Comparison of ENCODE assay signal across 18 cellular contexts in genomic region chr10:28879875-28880381, GRCh38.
DNase-seq lines count a peak whose midpoint lies in the region; ATAC-seq and TF ChIP-seq lines count a peak whose summit lies in the region.
"Had no signal": no experiment of that assay in that cellular context is flagged by ENCODE, and none has a peak within 500 bp of the region (broad histone marks: within the 10 kb centered on the region; RNA-seq: fewer than 3 reads in every experiment).

No MANE protein-coding gene starts in this region.

- H3K36me3 ChIP-seq in GM23338 (ENCODE audit: insufficient read depth) (no peaks in the 10 kb centered on the region), mesenchymal stem cell (ENCODE audit: control insufficient read depth in 1 of 2, insufficient read depth in 2 of 2, low read depth in 1 of 2, low read length in 2 of 2) (no peaks in the 10 kb centered on the region), HAP-1 (replicated peaks) (no peaks in the 10 kb centered on the region)
- H3K36me3 ChIP-seq: neutrophil had no signal

- in situ Hi-C loops in HAP-1 (cut with MboI; ENCODE audit: low sequenced_read_pairs), result no loop called here

- TF ChIP-seq CTCF in GM23338 (conservative IDR thresholded peaks at IDR 0.05; ENCODE audit: low read depth in 2 of 2) (no peak), fibroblast of the aortic adventitia (IDR thresholded peaks at IDR 0.05; ENCODE audit: insufficient read depth, low read length) (no peak)

- peak overlapping the region in 1 of 2 experiments; percentile 80 for H3K18ac ChIP-seq in mesenchymal stem cell (ENCODE audit: low read depth in 1 of 2, low read length in 2 of 2)

- H3F3A ChIP-seq in GM23338 (replicated peaks; ENCODE audit: low read depth), result no peaks in the 10 kb centered on the region

- no peaks in the 10 kb centered on the region for H3K79me2 ChIP-seq in GM23338 (replicated peaks; ENCODE audit: insufficient read depth)

- H3K27me3 ChIP-seq in GM23338 (ENCODE audit: insufficient read depth), result no peaks in the 10 kb centered on the region
- no peaks in the 10 kb centered on the region for H3K27me3 ChIP-seq in mesenchymal stem cell (ENCODE audit: control insufficient read depth in 1 of 2, insufficient read depth in 1 of 2, low read length in 2 of 2)
- no peaks in the 10 kb centered on the region for H3K27me3 ChIP-seq in HAP-1 (ENCODE audit: low read depth)

- no peaks in the 10 kb centered on the region for H3K9me3 Mint-ChIP-seq in GM23338
- H3K9me3 Mint-ChIP-seq: IgD-negative memory B cell had no signal

- H3K4me1 ChIP-seq in GM23338 (ENCODE audit: insufficient read depth), result peaks cover 8% of the 10 kb centered on the region
- peaks cover 6% of the 10 kb centered on the region for H3K4me1 ChIP-seq in mesenchymal stem cell (ENCODE audit: control insufficient read depth, insufficient read depth, low read depth, low read length)
- no peaks in the 10 kb centered on the region for H3K4me1 ChIP-seq in HAP-1

- H3K4me3 Mint-ChIP-seq in GM23338, result no peak overlapping the region
- H3K4me3 Mint-ChIP-seq: IgD-negative memory B cell had no signal

- DNase-seq in GM23338 (ENCODE audit: low spot score), result no peak
- DNase-seq in fibroblast of the aortic adventitia (ENCODE audit: low read depth), result peak; percentile 39
- peak; percentile 76 for DNase-seq in mesenchymal stem cell
- DNase-seq in stromal cell of bone marrow (ENCODE audit: low read depth), result peak; percentile 43
- no peak for DNase-seq in HAP-1 (ENCODE audit: low spot score in 2 of 2)
- no peak for DNase-seq in stimulated activated CD4-positive, alpha-beta T cell treated with anti-CD3 and anti-CD28 coated beads, Interleukin-15, amount 100 ng/mL, for 24 hours
- DNase-seq in Kasumi-1 (lab: John Stamatoyannopoulos, UW), result no peak
- no peak for DNase-seq in D341Med (ENCODE audit: low spot score)
- DNase-seq: activated CD8-positive, alpha-beta memory T cell treated with anti-CD3 and anti-CD28 coated beads for 24 hours; activated gamma-delta T cell; DMS79 treated with DMSO at 0.1 percent for 48 hours; head of caudate nucleus; left colon; NCI-H1092; NCI-H226 had no signal

- 78% methylated on average over 14 of the region's 14 CpGs for WGBS in mesenchymal stem cell

- H2AFZ ChIP-seq in GM23338, result peak overlapping the region; percentile 84
- no peak overlapping the region for H2AFZ ChIP-seq in mesenchymal stem cell (ENCODE audit: low read depth, low read length)

- H4K8ac ChIP-seq in mesenchymal stem cell (ENCODE audit: low read length), result peak overlapping the region; percentile 78

- peak overlapping the region; percentile 54 for H2BK120ac ChIP-seq in mesenchymal stem cell (ENCODE audit: low read depth, low read length)

- ATAC-seq in GM23338, result no peak
- ATAC-seq: left colon had no signal

- H3K79me1 ChIP-seq in mesenchymal stem cell (replicated peaks; ENCODE audit: low read length, poor library complexity, severe bottlenecking), result no peaks in the 10 kb centered on the region

- H3K9me3 ChIP-seq in mesenchymal stem cell (ENCODE audit: control insufficient read depth, low read length) (no peaks in the 10 kb centered on the region), HAP-1 (no peaks in the 10 kb centered on the region)
- H3K9me3 ChIP-seq: neutrophil had no signal

- no peak overlapping the region for H3K23ac ChIP-seq in mesenchymal stem cell (ENCODE audit: low read length in 2 of 2)

- H3K36me3 Mint-ChIP-seq in GM23338 (ENCODE audit: low read depth), result no peaks in the 10 kb centered on the region
- H3K36me3 Mint-ChIP-seq: IgD-negative memory B cell had no signal

- H3K9me2 ChIP-seq in GM23338 (ENCODE audit: insufficient read depth), result no peaks in the 10 kb centered on the region

- H3K27ac ChIP-seq in GM23338 (ENCODE audit: low read depth) (no peak overlapping the region), mesenchymal stem cell (ENCODE audit: low read length, poor library complexity, severe bottlenecking) (no peak overlapping the region)
- H3K27ac ChIP-seq: neutrophil, SK-N-MC had no signal

- no peak overlapping the region for H2BK5ac ChIP-seq in mesenchymal stem cell (ENCODE audit: low read depth, low read length, poor library complexity, severe bottlenecking)

- H3K4me1 Mint-ChIP-seq in GM23338, result peaks cover 12% of the 10 kb centered on the region; the same call in 2 of the 3 replicates
- H3K4me1 Mint-ChIP-seq: IgD-negative memory B cell had no signal

- H4K20me1 ChIP-seq in GM23338 (replicated peaks; ENCODE audit: insufficient read depth), result no peaks in the 10 kb centered on the region

- no peak overlapping the region for H4K91ac ChIP-seq in mesenchymal stem cell (ENCODE audit: low read length)

- no peak overlapping the region for H3K14ac ChIP-seq in mesenchymal stem cell (ENCODE audit: low read length in 2 of 2)

- no peak overlapping the region for H3K4me3 ChIP-seq in GM23338
- no peak overlapping the region for H3K4me3 ChIP-seq in fibroblast of the aortic adventitia (ENCODE audit: low read depth, low read length)
- H3K4me3 ChIP-seq in mesenchymal stem cell (ENCODE audit: insufficient read depth in 1 of 2, low read depth in 1 of 2, low read length in 2 of 2), result peak overlapping the region in 1 of 2 experiments; percentile 27
- H3K4me3 ChIP-seq in HAP-1, result no peak overlapping the region
- H3K4me3 ChIP-seq: SK-N-MC had no signal

- H2AK5ac ChIP-seq in mesenchymal stem cell (ENCODE audit: low read length, severe bottlenecking), result no peak overlapping the region

- peak overlapping the region; percentile 92 for H2BK15ac ChIP-seq in mesenchymal stem cell (ENCODE audit: low read depth, poor library complexity, severe bottlenecking)

- H3K27me3 Mint-ChIP-seq in GM23338 (ENCODE audit: insufficient read depth, low read depth, poor library complexity), result peaks cover 2% of the 10 kb centered on the region
- H3K27me3 Mint-ChIP-seq: IgD-negative memory B cell had no signal

- peak overlapping the region; percentile 29 to 52 for H3K4ac ChIP-seq in mesenchymal stem cell (ENCODE audit: low read depth in 1 of 2, low read length in 2 of 2)

- H3K4me2 ChIP-seq in GM23338 (no peak overlapping the region), mesenchymal stem cell (ENCODE audit: low read length, poor library complexity, severe bottlenecking) (no peak overlapping the region)

- H2BK12ac ChIP-seq in mesenchymal stem cell (ENCODE audit: low read length in 2 of 2), result peak overlapping the region; percentile 51 to 94

- H3K9ac ChIP-seq in mesenchymal stem cell (ENCODE audit: low read length), result peak overlapping the region; percentile 57

- H3K27ac Mint-ChIP-seq in GM23338, result no peak overlapping the region
- H3K27ac Mint-ChIP-seq: IgD-negative memory B cell had no signal

TF ChIP-seq in GM23338, 12 proteins besides CTCF, POLR2A, EP300 and RAD21:
- TF ChIP-seq ZNF331 (CRISPR knock-in tag; IDR thresholded peaks at IDR 0.05; ENCODE audit: low read depth), result no peak
- TF ChIP-seq NANOG (IDR thresholded peaks at IDR 0.05; ENCODE audit: borderline replicate concordance), result no peak
- no peak for TF ChIP-seq EZH2phosphoT487 (IDR thresholded peaks at IDR 0.05; ENCODE audit: unreplicated experiment)
- TF ChIP-seq EZH2 (IDR thresholded peaks at IDR 0.05; ENCODE audit: low read depth, unreplicated experiment), result no peak
- no peak for TF ChIP-seq REST (IDR thresholded peaks at IDR 0.05; ENCODE audit: unreplicated experiment)
- TF ChIP-seq ZNF114 (CRISPR knock-in tag; IDR thresholded peaks at IDR 0.05), result no peak
- no peak for TF ChIP-seq POLR2AphosphoS5 (IDR thresholded peaks at IDR 0.05; ENCODE audit: low read depth)

Comparison
In these comparisons a context has a peak if more than half of its experiments do, and no peak if none do; other contexts are left out.
1. DNase-seq: peak in fibroblast of the aortic adventitia (single experiment), mesenchymal stem cell (single experiment) and stromal cell of bone marrow (single experiment); none in GM23338 (single experiment), HAP-1 (0 of 2), stimulated activated CD4-positive, alpha-beta T cell treated with anti-CD3 and anti-CD28 coated beads, Interleukin-15, amount 100 ng/mL, for 24 hours (single experiment), Kasumi-1 (0 of 2) and D341Med (single experiment).